Comparison of ENCODE assay signal across 8 cellular contexts in the genomic region with DNA sequence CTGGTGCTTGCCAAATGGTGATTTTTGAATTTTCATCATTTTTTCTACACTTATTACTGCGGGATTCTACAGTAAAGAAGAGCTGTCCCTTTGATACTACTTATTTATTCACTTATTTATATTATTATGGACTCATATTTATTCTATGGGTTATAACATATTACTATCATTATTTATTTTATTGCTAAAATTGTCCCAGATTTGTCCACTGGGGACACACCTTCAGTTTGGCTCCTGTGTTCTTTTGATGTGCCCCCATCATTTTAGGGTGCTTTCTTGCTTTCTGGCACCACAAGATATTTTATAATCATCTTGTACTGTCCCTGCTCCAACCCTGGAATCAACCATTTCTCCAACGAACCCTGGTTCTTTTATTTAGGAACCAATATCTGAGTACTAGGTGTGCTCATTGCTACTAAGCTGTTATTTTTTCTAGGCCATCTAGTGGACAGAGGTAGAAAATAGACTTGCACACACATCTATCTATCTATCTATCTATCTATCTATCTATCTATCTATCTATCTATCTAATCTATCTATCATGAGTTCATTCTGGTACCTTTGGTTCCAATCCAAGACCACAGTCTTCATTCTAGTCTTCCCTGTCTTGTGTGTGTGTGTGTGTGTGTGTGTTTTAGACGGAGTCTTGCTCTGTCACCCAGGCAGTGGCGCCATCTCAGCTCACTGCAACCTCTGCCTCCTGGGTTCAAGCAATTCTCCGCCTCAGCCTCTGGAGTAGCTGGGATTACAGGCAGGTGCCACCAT. TPM values are rescaled to one million over a fixed set of nuclear protein-coding genes. Genes with fewer than 3 reads are reported as not detected.
DNase-seq lines count a peak whose midpoint lies in the region; ATAC-seq and TF ChIP-seq lines count a peak whose summit lies in the region.

No MANE protein-coding gene starts in this region.

- no peaks in the 10 kb centered on the region for H3K4me1 ChIP-seq in A673 (ENCODE audit: insufficient read depth, low read length, poor library complexity, severe bottlenecking)
- H3K4me1 ChIP-seq in foreskin keratinocyte, result no peaks in the 10 kb centered on the region

- no TSS peak for BruUV-seq in A673 (replicated peaks; lab: Mats Ljungman, UMichigan)

- H3K27ac ChIP-seq in A673 (ENCODE audit: low read depth, low read length, poor library complexity, severe bottlenecking), result no peak overlapping the region
- no peak overlapping the region for H3K27ac ChIP-seq in foreskin keratinocyte

- POLR2A ChIA-PET in A673 (lab: Charles Lee; ENCODE audit: low non-redundant PET), result no interaction called here

- H3K4me3 ChIP-seq in A673 (ENCODE audit: low read depth, low read length, poor library complexity, severe bottlenecking) (no peak overlapping the region), GM12875 (ENCODE audit: low read depth, low read length) (no peak overlapping the region)

- CTCF ChIA-PET in A673 (lab: Charles Lee), result interaction anchor here (0.6 to 1.2 kb wide), 3 partner anchors 15 to 142 kb away, joined by 3 read pairs; no protein-coding TSS in a partner anchor

- ATAC-seq in foreskin keratinocyte (peak; percentile 81), GM21737 (IDR thresholded peaks at IDR 0.05; ENCODE audit: unreplicated experiment) (no peak), HG03469 (IDR thresholded peaks at IDR 0.05; ENCODE audit: unreplicated experiment) (no peak), GM18873 (IDR thresholded peaks at IDR 0.05; ENCODE audit: low FRiP score, unreplicated experiment) (no peak)

- peak; percentile 4 for DNase-seq in A673 (ENCODE audit: low spot score)
- DNase-seq in SK-MEL-5 (ENCODE audit: low read depth, low spot score), result peak; percentile 40
- peak; percentile 11 to 23 for DNase-seq in foreskin keratinocyte
- DNase-seq in stimulated activated CD4-positive, alpha-beta T cell treated with anti-CD3 and anti-CD28 coated beads, Interleukin-2, amount 100 ng/mL, for 48 hours, result no peak

- intact Hi-C loops in A673 (cut with micrococcal nuclease; ENCODE audit: unreplicated experiment), result no loop called here

- H3K36me3 ChIP-seq in A673 (ENCODE audit: insufficient read depth, low read length, poor library complexity, severe bottlenecking), result no peaks in the 10 kb centered on the region

- no peaks in the 10 kb centered on the region for H3K9me3 ChIP-seq in A673 (ENCODE audit: low read depth, low read length, poor library complexity, severe bottlenecking)

- peak; percentile 50; the same call in 1 of the 2 replicates for TF ChIP-seq CTCF in A673 (conservative IDR thresholded peaks at IDR 0.05; ENCODE audit: low read depth, low read length)
- peak; percentile 30; the same call in 1 of the 2 replicates for TF ChIP-seq CTCF in GM12875 (IDR thresholded peaks at IDR 0.05; ENCODE audit: borderline replicate concordance, insufficient read depth, low read depth, low read length)
- TF ChIP-seq CTCF in foreskin keratinocyte (conservative IDR thresholded peaks at IDR 0.05), result peak; percentile 64

- H3K27me3 ChIP-seq in A673 (replicated peaks; ENCODE audit: insufficient read depth, low read depth, low read length, poor library complexity) (no peaks in the 10 kb centered on the region), foreskin keratinocyte (peaks cover 13% of the 10 kb centered on the region)

- in situ Hi-C loops in SK-MEL-5 (cut with HindIII; ENCODE audit: low pct_unique_long_range_greater_than_20kb, low sequenced_read_pairs), result no loop called here

RNA-seq across cellular contexts. Expression of a gene that starts 16.0 kb away (rescaled TPM):
- 0.22 and 0.26 TPM in 2 replicates for total RNA-seq in A673 (2021)
- not detected in 2 replicates for total RNA-seq in SK-MEL-5 (2014; rRNA removed; shearing (Covaris generic))
- polyA plus RNA-seq in SK-MEL-5 (2015; cell fraction: cytosol; rRNA removed), result not detected in 2 replicates
- polyA plus RNA-seq in SK-MEL-5 (2015; cell fraction: nucleus; rRNA removed), result not detected in 2 replicates
- total RNA-seq in foreskin keratinocyte, result 0.14 TPM in 1 of 2 replicates, not detected in the other
- 0.03 and 0.08 TPM in 2 replicates for polyA plus RNA-seq in foreskin keratinocyte

RNA-seq across cellular contexts. Expression of a gene that starts 32.5 kb away (rescaled TPM):
- total RNA-seq in A673 (2021) (0.66 and 1.1 TPM in 2 replicates), foreskin keratinocyte (0.17 and 0.21 TPM in 2 replicates)
- 0.34 TPM in 1 of 2 replicates, not detected in the other for total RNA-seq in SK-MEL-5 (2014; rRNA removed; shearing (Covaris generic))
- polyA plus RNA-seq in SK-MEL-5 (2015; cell fraction: cytosol; rRNA removed), result not detected in 2 replicates
- polyA plus RNA-seq in SK-MEL-5 (2015; cell fraction: nucleus; rRNA removed), result 0.25 and 0.26 TPM in 2 replicates
- 0.03 TPM in 1 of 2 replicates, not detected in the other for polyA plus RNA-seq in foreskin keratinocyte

RNA-seq across cellular contexts. Expression of a gene that starts 48.5 kb away (rescaled TPM):
- total RNA-seq in A673 (2021) (3.6 and 4.7 TPM in 2 replicates), foreskin keratinocyte (3.3 and 4.2 TPM in 2 replicates)
- 14.0 and 18.1 TPM in 2 replicates for total RNA-seq in SK-MEL-5 (2014; rRNA removed; shearing (Covaris generic))
- 16.3 and 22.0 TPM in 2 replicates for polyA plus RNA-seq in SK-MEL-5 (2015; cell fraction: cytosol; rRNA removed)
- 34.1 and 39.2 TPM in 2 replicates for polyA plus RNA-seq in SK-MEL-5 (2015; cell fraction: nucleus; rRNA removed)
- polyA plus RNA-seq in foreskin keratinocyte, result 2.3 and 2.4 TPM in 2 replicates

Comparison
In these comparisons a context has a peak if more than half of its experiments do, and no peak if none do; other contexts are left out.
1. DNase-seq: peak in A673 (single experiment), SK-MEL-5 (single experiment) and foreskin keratinocyte (2 of 2); none in stimulated activated CD4-positive, alpha-beta T cell treated with anti-CD3 and anti-CD28 coated beads, Interleukin-2, amount 100 ng/mL, for 48 hours (0 of 2).
2. Peak in every context shown above with its lines, with median percentiles within 50 percentile points of each other: CTCF ChIP-seq.